Comparison of ENCODE assay signal across 19 cellular contexts in genomic region chr18:32735781-32736180, GRCh38. TPM values are rescaled to one million over a fixed set of nuclear protein-coding genes. Genes with fewer than 3 reads are reported as not detected.
A peak's percentile ranks its signal among the peaks of the same experiment; 100 is the strongest.
DNase-seq lines count a peak whose midpoint lies in the region; ATAC-seq, FAIRE-seq and TF ChIP-seq lines count a peak whose summit lies in the region.
"Had no signal": no experiment of that assay in that cellular context is flagged by ENCODE, and none has a peak within 500 bp of the region (broad histone marks: within the 10 kb centered on the region; RNA-seq: fewer than 3 reads in every experiment).

No MANE protein-coding gene starts in this region.

- no peaks in the 10 kb centered on the region for H3K36me3 ChIP-seq in breast epithelium
- H3K36me3 ChIP-seq in PC-3 (ENCODE audit: low read depth, low read length), result no peaks in the 10 kb centered on the region
- H3K36me3 ChIP-seq in fibroblast of lung (ENCODE audit: control insufficient read depth, insufficient read depth, low read length), result no peaks in the 10 kb centered on the region
- H3K36me3 ChIP-seq: upper lobe of right lung had no signal

- intact Hi-C loops in MCF 10A (cut with micrococcal nuclease) (no loop called here), breast epithelium (cut with DNase I; ENCODE audit: low total_unique reads) (no loop called here), PC-3 (cut with micrococcal nuclease) (no loop called here)

- H3K79me2 ChIP-seq in PC-3 (ENCODE audit: low read length) (no peaks in the 10 kb centered on the region), fibroblast of lung (ENCODE audit: control insufficient read depth, insufficient read depth, low read length) (no peaks in the 10 kb centered on the region)
- H3K79me2 ChIP-seq: parathyroid adenoma had no signal

- H3K27ac Mint-ChIP-seq in MCF 10A (ENCODE audit: low read depth, unreplicated experiment), result no peak overlapping the region
- H3K27ac Mint-ChIP-seq: activated CD8-positive, alpha-beta T cell treated with anti-CD3 and anti-CD28 coated beads, Interleukin-2, amount 10 ng/mL, durations not matched to agents 7 days and 5 days had no signal

- no peak overlapping the region for H2AFZ ChIP-seq in PC-3 (ENCODE audit: low read length)
- no peak overlapping the region for H2AFZ ChIP-seq in fibroblast of lung (ENCODE audit: low read length)
- H2AFZ ChIP-seq: parathyroid adenoma had no signal

- H3K4me1 ChIP-seq in breast epithelium (no peaks in the 10 kb centered on the region), PC-3 (ENCODE audit: insufficient read depth, low read length) (no peaks in the 10 kb centered on the region), fibroblast of lung (ENCODE audit: control insufficient read depth, extremely low read depth, insufficient read depth, low read length) (no peaks in the 10 kb centered on the region)
- H3K4me1 ChIP-seq: parathyroid adenoma, upper lobe of right lung had no signal

- DNase-seq in MCF 10A (ENCODE audit: unreplicated experiment) (peak; percentile 43), breast epithelium (ENCODE audit: low spot score in 2 of 2) (no peak), PC-3 (peak; percentile 56), fibroblast of lung (ENCODE audit: low read depth in 2 of 2) (peak; percentile 31 to 88), urothelium cell line (ENCODE audit: low spot score) (peak; percentile 37), NCI-H510A treated with DMSO at 0.1 percent for 48 hours (lab: John Stamatoyannopoulos, UW) (no peak), NCI-H446 (lab: John Stamatoyannopoulos, UW) (no peak)
- DNase-seq: activated CD8-positive, alpha-beta T cell treated with anti-CD3 and anti-CD28 coated beads, Interleukin-2, amount 10 ng/mL, durations not matched to agents 7 days and 5 days; activated naive CD4-positive, alpha-beta T cell; DMS 273 treated with DMSO at 0.1 percent for 48 hours; Karpas-422; mucosa of descending colon; NCI-H446 treated with DMSO at 0.1 percent for 48 hours; Right ventricle myocardium superior; upper lobe of right lung had no signal

- peaks cover 15% of the 10 kb centered on the region for H3K4me1 Mint-ChIP-seq in MCF 10A (ENCODE audit: insufficient read depth, unreplicated experiment)

- peaks cover 10% of the 10 kb centered on the region for H3K27me3 Mint-ChIP-seq in MCF 10A (ENCODE audit: insufficient read depth, unreplicated experiment)

- H3K27ac ChIP-seq in breast epithelium, result no peak overlapping the region
- no peak overlapping the region for H3K27ac ChIP-seq in PC-3 (ENCODE audit: low read length)
- H3K27ac ChIP-seq in fibroblast of lung (ENCODE audit: insufficient read depth, low read length), result no peak overlapping the region
- H3K27ac ChIP-seq: parathyroid adenoma, upper lobe of right lung had no signal

- H3F3A ChIP-seq in PC-3 (ENCODE audit: low read length, unreplicated experiment), result no peaks in the 10 kb centered on the region

- H3K27me3 ChIP-seq in breast epithelium, result no peaks in the 10 kb centered on the region
- no peaks in the 10 kb centered on the region for H3K27me3 ChIP-seq in PC-3 (ENCODE audit: low read length)
- H3K27me3 ChIP-seq in fibroblast of lung (ENCODE audit: control insufficient read depth, insufficient read depth, low read length), result no peaks in the 10 kb centered on the region
- H3K27me3 ChIP-seq: upper lobe of right lung had no signal

- no peak overlapping the region for H3K4me3 ChIP-seq in breast epithelium
- no peak overlapping the region for H3K4me3 ChIP-seq in PC-3 (ENCODE audit: low read length)
- H3K4me3 ChIP-seq in fibroblast of lung (replicated peaks in 1 of 4; ENCODE audit: control extremely low read depth in 1 of 4, insufficient read depth in 1 of 4, low read depth in 3 of 4, low read length in 4 of 4), result no peak overlapping the region
- H3K4me3 ChIP-seq: mucosa of descending colon, upper lobe of right lung had no signal

- TF ChIP-seq POLR2A in breast epithelium (IDR thresholded peaks at IDR 0.05), result no peak

- no peak overlapping the region for H3K4me3 Mint-ChIP-seq in MCF 10A (ENCODE audit: unreplicated experiment)
- H3K4me3 Mint-ChIP-seq: activated CD8-positive, alpha-beta T cell treated with anti-CD3 and anti-CD28 coated beads, Interleukin-2, amount 10 ng/mL, durations not matched to agents 7 days and 5 days; central memory CD8-positive, alpha-beta T cell had no signal

- BruUV-seq in MCF 10A (replicated peaks; lab: Mats Ljungman, UMichigan) (no TSS peak), PC-3 (replicated peaks; lab: Mats Ljungman, UMichigan) (no TSS peak)

- H4K20me1 ChIP-seq in PC-3 (ENCODE audit: low read length) (no peaks in the 10 kb centered on the region), fibroblast of lung (ENCODE audit: control insufficient read depth, extremely low read depth, insufficient read depth, low read length) (no peaks in the 10 kb centered on the region)

- ATAC-seq in PC-3 (peak; percentile 80), HG02981 (IDR thresholded peaks at IDR 0.05; ENCODE audit: unreplicated experiment) (no peak)
- ATAC-seq: activated CD8-positive, alpha-beta T cell treated with anti-CD3 and anti-CD28 coated beads, Interleukin-2, amount 10 ng/mL, durations not matched to agents 7 days and 5 days; mucosa of descending colon; upper lobe of right lung had no signal

- POLR2A ChIA-PET in MCF 10A (lab: Yijun Ruan, JAX), result no interaction called here
- POLR2A ChIA-PET in PC-3 (lab: Charles Lee; ENCODE audit: unreplicated experiment), result no interaction called here

- no peak for FAIRE-seq in urothelium cell line (lab: Jason Lieb, UNC)

- no peaks in the 10 kb centered on the region for H3K36me3 Mint-ChIP-seq in MCF 10A (ENCODE audit: insufficient read depth, unreplicated experiment)

- TF ChIP-seq CTCF in MCF 10A (IDR thresholded peaks at IDR 0.05; ENCODE audit: unreplicated experiment) (no peak), breast epithelium (IDR thresholded peaks at IDR 0.05) (no peak), PC-3 (conservative IDR thresholded peaks at IDR 0.05; ENCODE audit: low read depth, low read length) (no peak), fibroblast of lung (conservative IDR thresholded peaks at IDR 0.05 in 1 of 2, IDR thresholded peaks at IDR 0.05 in 1 of 2; ENCODE audit: low read depth in 1 of 2, low read length in 2 of 2) (no peak)

- H3K9ac ChIP-seq in PC-3 (ENCODE audit: low read length) (no peak overlapping the region), fibroblast of lung (ENCODE audit: insufficient read depth, low read length) (no peak overlapping the region)
- H3K9ac ChIP-seq: parathyroid adenoma had no signal

- H3K9me3 ChIP-seq in breast epithelium (no peaks in the 10 kb centered on the region), PC-3 (ENCODE audit: low read length) (no peaks in the 10 kb centered on the region), fibroblast of lung (ENCODE audit: control insufficient read depth, insufficient read depth, low read depth, low read length) (no peaks in the 10 kb centered on the region)
- H3K9me3 ChIP-seq: mucosa of descending colon, upper lobe of right lung had no signal

- CTCF ChIA-PET in MCF 10A (lab: Yijun Ruan, JAX) (interaction anchor here (2.5 kb wide), 1 partner anchor 21 kb away, joined by 14 read pairs; no protein-coding TSS in a partner anchor), PC-3 (lab: Charles Lee) (no interaction called here)

- no peaks in the 10 kb centered on the region for H3K9me2 ChIP-seq in PC-3 (replicated peaks; ENCODE audit: low read length)

- H3K4me2 ChIP-seq in PC-3 (ENCODE audit: low read length) (no peak overlapping the region), fibroblast of lung (ENCODE audit: extremely low read depth, insufficient read depth, low read length) (no peak overlapping the region)

- no peaks in the 10 kb centered on the region for H3K9me3 Mint-ChIP-seq in MCF 10A (ENCODE audit: unreplicated experiment)
- H3K9me3 Mint-ChIP-seq: central memory CD8-positive, alpha-beta T cell had no signal

RNA-seq across cellular contexts. Expression of gene KLHL14, which starts 37.0 kb away (rescaled TPM):
- total RNA-seq in MCF 10A (2022) (not detected in 2 replicates), breast epithelium (under 1 TPM; 0.32 to 0.59 (median 0.33) TPM), PC-3 (2014; rRNA removed) (not detected in 2 replicates), fibroblast of lung (not detected in 2 replicates)
- not detected in 2 replicates for polyA plus RNA-seq in fibroblast of lung
- polyA plus RNA-seq in fibroblast of lung (2012), result not detected in 2 replicates
- polyA minus RNA-seq in fibroblast of lung (ENCODE audit: low replicate concordance), result not detected in 2 replicates
- total RNA-seq: activated CD8-positive, alpha-beta T cell treated with anti-CD3 and anti-CD28 coated beads, Interleukin-2, amount 10 ng/mL, durations not matched to agents 7 days and 5 days; Right ventricle myocardium superior had no signal
- polyA plus RNA-seq: AG04450 had no signal

Comparison
In these comparisons a context has a peak if more than half of its experiments do, and no peak if none do; other contexts are left out.
1. DNase-seq: peak in MCF 10A (single experiment), PC-3 (single experiment), fibroblast of lung (2 of 2) and urothelium cell line (single experiment); none in breast epithelium (0 of 2), NCI-H510A treated with DMSO at 0.1 percent for 48 hours (single experiment) and NCI-H446 (0 of 2).